Comparison of ENCODE assay signal across 8 cellular contexts in genomic region chr20:36573103-36573797, GRCh38. TPM values are rescaled to one million over a fixed set of nuclear protein-coding genes. Genes with fewer than 3 reads are reported as not detected.
DNase-seq lines count a peak whose midpoint lies in the region; ATAC-seq and TF ChIP-seq lines count a peak whose summit lies in the region.

Gene TGIF2, plus strand, starts transcription at chr20:36573597. Its CDS starts 5,178 bp downstream, at chr20:36578775.

- DNase-seq in NCI-H2196 (lab: John Stamatoyannopoulos, UW; ENCODE audit: unreplicated experiment) (peak; percentile 16), NCI-H2196 treated with DMSO at 0.1 percent for 48 hours (lab: John Stamatoyannopoulos, UW; ENCODE audit: unreplicated experiment) (no peak), NCI-H460 (ENCODE audit: extremely low read depth, low read depth) (peak; percentile 25), choroid plexus epithelial cell (ENCODE audit: low read depth) (peak; percentile 83), left colon (peak; percentile 83)
- DNase-seq in activated CD4-positive, alpha-beta T cell treated with anti-CD3 and anti-CD28 coated beads for 4 hours = peak; percentile 89
- DNase-seq in stimulated activated CD4-positive, alpha-beta T cell treated with anti-CD3 and anti-CD28 coated beads, Interleukin-2, amount 100 ng/mL, for 4 hours (ENCODE audit: low read depth) = peak; percentile 88

- TF ChIP-seq CTCF in choroid plexus epithelial cell (conservative IDR thresholded peaks at IDR 0.05; ENCODE audit: low read depth, low read length) = no peak

- ATAC-seq in HG02884 (IDR thresholded peaks at IDR 0.05; ENCODE audit: unreplicated experiment) (peak; percentile 60), left colon (peak; percentile 71)

- intact Hi-C loops in left colon (cut with DNase I, micrococcal nuclease) = no loop called here

- H3K4me3 ChIP-seq in choroid plexus epithelial cell (ENCODE audit: low read depth, low read length) = peak within 1 kb of the TSS; percentile 71

RNA-seq across cellular contexts. Expression of gene TGIF2, which starts in this region (rescaled TPM):
- total RNA-seq in NCI-H460 (2014; rRNA removed; shearing (Covaris generic)) = 8.6 and 9.2 TPM in 2 replicates
- 5.6 and 6.1 TPM in 2 replicates for polyA plus RNA-seq in NCI-H460 (2014; cell fraction: nucleus; rRNA removed)
- total RNA-seq in left colon = 1 to 10 TPM; 4.8 to 4.9 TPM
